In genomic region chrX:88613338-88613737, GRCh38 we compare ENCODE assay signal across 11 cellular contexts.
DNase-seq lines count a peak whose midpoint lies in the region; ATAC-seq and TF ChIP-seq lines count a peak whose summit lies in the region.
"Had no signal": no experiment of that assay in that cellular context is flagged by ENCODE, and none has a peak within 500 bp of the region (broad histone marks: within the 10 kb centered on the region; RNA-seq: fewer than 3 reads in every experiment).

No MANE protein-coding gene starts in this region.

- TF ChIP-seq POLR2A in suprapubic skin (IDR thresholded peaks at IDR 0.05), result no peak

- H3K27ac ChIP-seq in suprapubic skin, result no peak overlapping the region

- TF ChIP-seq EP300 in suprapubic skin (IDR thresholded peaks at IDR 0.05), result no peak

- H3K36me3 ChIP-seq in suprapubic skin, result no peaks in the 10 kb centered on the region

- H3K4me3 ChIP-seq in LNCaP clone FGC (ENCODE audit: low read depth, low read length), result no peak overlapping the region
- H3K4me3 ChIP-seq in astrocyte of the spinal cord (ENCODE audit: low read depth, low read length), result no peak overlapping the region
- H3K4me3 ChIP-seq in suprapubic skin, result no peak overlapping the region

- ATAC-seq in HG03520 (IDR thresholded peaks at IDR 0.05; ENCODE audit: unreplicated experiment), result no peak
- no peak for ATAC-seq in HG02571 (IDR thresholded peaks at IDR 0.05; ENCODE audit: unreplicated experiment)
- ATAC-seq: stimulated activated effector memory CD8-positive, alpha-beta T cell treated with anti-CD3 and anti-CD28 coated beads, Interleukin-12 subunit alpha, Interleukin-12 subunit beta, amount 100 ng/mL, for 72 hours had no signal

- H3K4me1 ChIP-seq in suprapubic skin, result no peaks in the 10 kb centered on the region

- no peaks in the 10 kb centered on the region for H3K9me3 ChIP-seq in suprapubic skin

- in situ Hi-C loops in astrocyte of the spinal cord (cut with HindIII; ENCODE audit: low sequenced_read_pairs), result no loop called here

- no peaks in the 10 kb centered on the region for H3K27me3 ChIP-seq in suprapubic skin

- TF ChIP-seq CTCF in LNCaP clone FGC (IDR thresholded peaks at IDR 0.05; ENCODE audit: control insufficient read depth, extremely low read depth, insufficient read depth) (peak; percentile 48), astrocyte of the spinal cord (IDR thresholded peaks at IDR 0.05; ENCODE audit: low read depth, low read length) (peak; percentile 25), suprapubic skin (IDR thresholded peaks at IDR 0.05) (no peak)

- peak; percentile 53 for DNase-seq in ELF-1 (ENCODE audit: low read depth, low spot score)
- no peak for DNase-seq in LNCaP clone FGC (ENCODE audit: low read depth)
- no peak for DNase-seq in astrocyte of the spinal cord (ENCODE audit: low read depth, low spot score)
- peak; percentile 36 for DNase-seq in medulla oblongata (ENCODE audit: extremely low spot score)
- DNase-seq in suprapubic skin (ENCODE audit: low spot score in 2 of 2), result no peak
- no peak for DNase-seq in activated gamma-delta T cell treated with Interleukin-2 at 50 U/mL for 16 hours
- DNase-seq: erythroblast, NCI-H446 treated with DMSO at 0.1 percent for 48 hours had no signal

Comparison
In these comparisons a context has a peak if more than half of its experiments do, and no peak if none do; other contexts are left out.
1. DNase-seq: peak in ELF-1 (single experiment) and medulla oblongata (single experiment); none in LNCaP clone FGC (single experiment), astrocyte of the spinal cord (single experiment), suprapubic skin (0 of 2) and activated gamma-delta T cell treated with Interleukin-2 at 50 U/mL for 16 hours (single experiment).
2. CTCF ChIP-seq: peak in LNCaP clone FGC (single experiment) and astrocyte of the spinal cord (single experiment); none in suprapubic skin (0 of 2).